ENCODE assay signal across 8 cellular contexts in genomic region chr6:39865011-39865888, GRCh38.
A peak's percentile ranks its signal among the peaks of the same experiment; 100 is the strongest.
DNase-seq lines count a peak whose midpoint lies in the region; ATAC-seq and TF ChIP-seq lines count a peak whose summit lies in the region.

No MANE protein-coding gene starts in this region.

- peak in 2 of 3 experiments; percentile 20 to 86 for DNase-seq in NCI-H1417 (lab: John Stamatoyannopoulos, UW)
- no peak for DNase-seq in NCI-H1417 treated with DMSO at 0.1 percent for 48 hours (lab: John Stamatoyannopoulos, UW)
- peak; percentile 71 for DNase-seq in NCI-H1048 (lab: John Stamatoyannopoulos, UW)
- DNase-seq in activated CD4-positive, alpha-beta T cell treated with anti-CD3 and anti-CD28 coated beads, Interleukin-2, amount 50 U/mL, for 4 hours = peak; percentile 34 to 45
- DNase-seq in effector memory CD8-positive, alpha-beta T cell = peak; percentile 20 to 40 (median 26)
- DNase-seq in mesothelial cell of epicardium (ENCODE audit: low spot score in 2 of 2, unreplicated experiment in 2 of 2) = no peak
- peak; percentile 52 for DNase-seq in stimulated activated CD8-positive, alpha-beta memory T cell treated with anti-CD3 and anti-CD28 coated beads, Interleukin-7, amount 100 ng/mL, for 24 hours (ENCODE audit: low read depth)

- no peaks in the 10 kb centered on the region for H3K36me3 Mint-ChIP-seq in effector memory CD8-positive, alpha-beta T cell (ENCODE audit: insufficient read depth)
- H3K36me3 Mint-ChIP-seq in mesothelial cell of epicardium = peaks cover 12% of the 10 kb centered on the region

- no peak overlapping the region for H3K27ac Mint-ChIP-seq in effector memory CD8-positive, alpha-beta T cell
- H3K27ac Mint-ChIP-seq in mesothelial cell of epicardium = no peak overlapping the region

- peaks cover 0 to 1% of the 10 kb centered on the region in 2 donors for H3K4me1 Mint-ChIP-seq in effector memory CD8-positive, alpha-beta T cell (ENCODE audit: low read depth in 2 of 2)
- H3K4me1 Mint-ChIP-seq in mesothelial cell of epicardium = no peaks in the 10 kb centered on the region

- no peak for ATAC-seq in effector memory CD8-positive, alpha-beta T cell (replicated peaks)
- ATAC-seq in HG03095 (IDR thresholded peaks at IDR 0.05; ENCODE audit: unreplicated experiment) = no peak

- H3K4me3 Mint-ChIP-seq in effector memory CD8-positive, alpha-beta T cell = no peak overlapping the region
- no peak overlapping the region for H3K4me3 Mint-ChIP-seq in mesothelial cell of epicardium

- TF ChIP-seq CTCF in mesothelial cell of epicardium (IDR thresholded peaks at IDR 0.05; ENCODE audit: unreplicated experiment) = peak; percentile 82

- H3K9me3 Mint-ChIP-seq in effector memory CD8-positive, alpha-beta T cell = no peaks in the 10 kb centered on the region
- H3K9me3 Mint-ChIP-seq in mesothelial cell of epicardium = no peaks in the 10 kb centered on the region

- H3K27me3 Mint-ChIP-seq in effector memory CD8-positive, alpha-beta T cell = peaks cover 32 to 53% of the 10 kb centered on the region in 2 donors
- no peaks in the 10 kb centered on the region for H3K27me3 Mint-ChIP-seq in mesothelial cell of epicardium (ENCODE audit: low read depth)

Comparison
In these comparisons a context has a peak if more than half of its experiments do, and no peak if none do; other contexts are left out.
1. DNase-seq: peak in NCI-H1417 (2 of 3), NCI-H1048 (single experiment), activated CD4-positive, alpha-beta T cell treated with anti-CD3 and anti-CD28 coated beads, Interleukin-2, amount 50 U/mL, for 4 hours (2 of 2), effector memory CD8-positive, alpha-beta T cell (3 of 3) and stimulated activated CD8-positive, alpha-beta memory T cell treated with anti-CD3 and anti-CD28 coated beads, Interleukin-7, amount 100 ng/mL, for 24 hours (single experiment); none in NCI-H1417 treated with DMSO at 0.1 percent for 48 hours (single experiment) and mesothelial cell of epicardium (0 of 2).